In the genomic region with DNA sequence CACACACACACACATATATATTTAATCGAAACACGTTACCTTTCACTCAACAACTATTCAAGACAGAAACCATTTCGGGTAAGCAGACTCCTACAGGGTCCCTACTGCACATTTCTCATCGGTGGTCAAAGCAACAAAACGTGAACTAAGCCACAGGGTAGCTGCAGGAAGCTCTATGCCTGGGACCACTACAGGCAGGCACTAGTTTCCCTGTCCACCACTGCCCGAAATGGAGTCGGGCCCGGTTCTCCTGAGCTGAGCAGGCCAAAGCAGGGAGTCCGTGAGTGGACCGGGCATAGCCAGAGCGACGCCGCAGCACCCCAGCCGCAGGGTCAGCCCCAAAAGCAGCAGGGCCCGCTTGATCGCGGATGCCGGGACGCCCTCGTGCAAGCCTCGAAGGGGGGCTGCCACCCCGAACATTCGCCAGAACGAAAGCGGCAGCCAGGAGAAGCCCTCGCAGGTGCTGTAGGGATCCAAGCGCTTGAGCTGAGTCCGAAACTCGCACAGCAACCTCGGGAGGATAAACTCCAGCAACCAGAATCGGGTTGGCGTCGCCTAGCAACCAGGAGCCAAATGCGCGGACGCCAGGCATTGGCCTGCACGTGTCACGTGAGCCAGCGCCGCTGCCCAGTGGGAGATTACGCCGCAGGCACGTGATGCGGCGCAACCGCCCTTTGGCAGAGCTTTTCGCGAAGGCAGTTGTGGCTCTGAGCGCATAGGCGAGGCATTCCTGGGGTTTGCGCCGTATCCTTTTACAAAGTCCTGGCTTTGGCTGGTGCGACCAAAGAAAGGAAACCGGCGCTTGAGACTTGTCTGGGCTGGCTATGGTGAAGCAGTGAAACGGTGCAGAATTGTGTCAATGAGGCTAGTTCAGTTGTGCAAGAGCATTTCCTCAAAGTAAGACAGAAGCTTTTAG, we compare ENCODE assay signal across 1 cellular context.
TF ChIP-seq lines count a peak whose summit lies in the region.

No MANE protein-coding gene starts in this region.

TF ChIP-seq in K562, 482 proteins besides CTCF, POLR2A, EP300 and RAD21 (continued from another document and continues in another):
- peak; percentile 99 for TF ChIP-seq L3MBTL2 (IDR thresholded peaks at IDR 0.05)
- no peak for TF ChIP-seq KAT2B (IDR thresholded peaks at IDR 0.05; ENCODE audit: low read depth, low read length)
- TF ChIP-seq NRF1 (conservative IDR thresholded peaks at IDR 0.05 in 1 of 2, IDR thresholded peaks at IDR 0.05 in 1 of 2), result peak; percentile 41 to 60
- peak; percentile 80 for TF ChIP-seq FOS (IDR thresholded peaks at IDR 0.05; ENCODE audit: extremely low read depth, insufficient read length)
- no peak for TF ChIP-seq YBX1 (IDR thresholded peaks at IDR 0.05)
- no peak for TF ChIP-seq NFXL1 (CRISPR knock-in tag; IDR thresholded peaks at IDR 0.05)
- TF ChIP-seq RBM25 (IDR thresholded peaks at IDR 0.05; ENCODE audit: low read depth, low read length, severe bottlenecking), result peak; percentile 41
- TF ChIP-seq CBFA2T2 (conservative IDR thresholded peaks at IDR 0.05), result peak; percentile 84
- TF ChIP-seq, protein P1, sequence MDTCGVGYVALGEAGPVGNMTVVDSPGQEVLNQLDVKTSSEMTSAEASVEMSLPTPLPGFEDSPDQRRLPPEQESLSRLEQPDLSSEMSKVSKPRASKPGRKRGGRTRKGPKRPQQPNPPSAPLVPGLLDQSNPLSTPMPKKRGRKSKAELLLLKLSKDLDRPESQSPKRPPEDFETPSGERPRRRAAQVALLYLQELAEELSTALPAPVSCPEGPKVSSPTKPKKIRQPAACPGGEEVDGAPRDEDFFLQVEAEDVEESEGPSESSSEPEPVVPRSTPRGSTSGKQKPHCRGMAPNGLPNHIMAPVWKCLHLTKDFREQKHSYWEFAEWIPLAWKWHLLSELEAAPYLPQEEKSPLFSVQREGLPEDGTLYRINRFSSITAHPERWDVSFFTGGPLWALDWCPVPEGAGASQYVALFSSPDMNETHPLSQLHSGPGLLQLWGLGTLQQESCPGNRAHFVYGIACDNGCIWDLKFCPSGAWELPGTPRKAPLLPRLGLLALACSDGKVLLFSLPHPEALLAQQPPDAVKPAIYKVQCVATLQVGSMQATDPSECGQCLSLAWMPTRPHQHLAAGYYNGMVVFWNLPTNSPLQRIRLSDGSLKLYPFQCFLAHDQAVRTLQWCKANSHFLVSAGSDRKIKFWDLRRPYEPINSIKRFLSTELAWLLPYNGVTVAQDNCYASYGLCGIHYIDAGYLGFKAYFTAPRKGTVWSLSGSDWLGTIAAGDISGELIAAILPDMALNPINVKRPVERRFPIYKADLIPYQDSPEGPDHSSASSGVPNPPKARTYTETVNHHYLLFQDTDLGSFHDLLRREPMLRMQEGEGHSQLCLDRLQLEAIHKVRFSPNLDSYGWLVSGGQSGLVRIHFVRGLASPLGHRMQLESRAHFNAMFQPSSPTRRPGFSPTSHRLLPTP (IDR thresholded peaks at IDR 0.05; ENCODE audit: borderline replicate concordance, extremely low read depth, insufficient read length), result no peak
- TF ChIP-seq ZNF232 (CRISPR knock-in tag; IDR thresholded peaks at IDR 0.05), result peak; percentile 9; the same call in 1 of the 2 replicates
- no peak; the same call in 1 of the 2 replicates for TF ChIP-seq SIN3B (IDR thresholded peaks at IDR 0.05; ENCODE audit: low read depth)
- TF ChIP-seq, protein P2, sequence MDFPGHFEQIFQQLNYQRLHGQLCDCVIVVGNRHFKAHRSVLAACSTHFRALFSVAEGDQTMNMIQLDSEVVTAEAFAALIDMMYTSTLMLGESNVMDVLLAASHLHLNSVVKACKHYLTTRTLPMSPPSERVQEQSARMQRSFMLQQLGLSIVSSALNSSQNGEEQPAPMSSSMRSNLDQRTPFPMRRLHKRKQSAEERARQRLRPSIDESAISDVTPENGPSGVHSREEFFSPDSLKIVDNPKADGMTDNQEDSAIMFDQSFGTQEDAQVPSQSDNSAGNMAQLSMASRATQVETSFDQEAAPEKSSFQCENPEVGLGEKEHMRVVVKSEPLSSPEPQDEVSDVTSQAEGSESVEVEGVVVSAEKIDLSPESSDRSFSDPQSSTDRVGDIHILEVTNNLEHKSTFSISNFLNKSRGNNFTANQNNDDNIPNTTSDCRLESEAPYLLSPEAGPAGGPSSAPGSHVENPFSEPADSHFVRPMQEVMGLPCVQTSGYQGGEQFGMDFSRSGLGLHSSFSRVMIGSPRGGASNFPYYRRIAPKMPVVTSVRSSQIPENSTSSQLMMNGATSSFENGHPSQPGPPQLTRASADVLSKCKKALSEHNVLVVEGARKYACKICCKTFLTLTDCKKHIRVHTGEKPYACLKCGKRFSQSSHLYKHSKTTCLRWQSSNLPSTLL (IDR thresholded peaks at IDR 0.05), result no peak
- TF ChIP-seq BRCA1 (IDR thresholded peaks at IDR 0.05), result no peak
- TF ChIP-seq BRCA1 (CRISPR knock-in tag; IDR thresholded peaks at IDR 0.05), result no peak
- TF ChIP-seq, protein P3, sequence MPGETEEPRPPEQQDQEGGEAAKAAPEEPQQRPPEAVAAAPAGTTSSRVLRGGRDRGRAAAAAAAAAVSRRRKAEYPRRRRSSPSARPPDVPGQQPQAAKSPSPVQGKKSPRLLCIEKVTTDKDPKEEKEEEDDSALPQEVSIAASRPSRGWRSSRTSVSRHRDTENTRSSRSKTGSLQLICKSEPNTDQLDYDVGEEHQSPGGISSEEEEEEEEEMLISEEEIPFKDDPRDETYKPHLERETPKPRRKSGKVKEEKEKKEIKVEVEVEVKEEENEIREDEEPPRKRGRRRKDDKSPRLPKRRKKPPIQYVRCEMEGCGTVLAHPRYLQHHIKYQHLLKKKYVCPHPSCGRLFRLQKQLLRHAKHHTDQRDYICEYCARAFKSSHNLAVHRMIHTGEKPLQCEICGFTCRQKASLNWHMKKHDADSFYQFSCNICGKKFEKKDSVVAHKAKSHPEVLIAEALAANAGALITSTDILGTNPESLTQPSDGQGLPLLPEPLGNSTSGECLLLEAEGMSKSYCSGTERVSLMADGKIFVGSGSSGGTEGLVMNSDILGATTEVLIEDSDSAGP (CRISPR knock-in tag; IDR thresholded peaks at IDR 0.05), result no peak
- TF ChIP-seq, protein P4, sequence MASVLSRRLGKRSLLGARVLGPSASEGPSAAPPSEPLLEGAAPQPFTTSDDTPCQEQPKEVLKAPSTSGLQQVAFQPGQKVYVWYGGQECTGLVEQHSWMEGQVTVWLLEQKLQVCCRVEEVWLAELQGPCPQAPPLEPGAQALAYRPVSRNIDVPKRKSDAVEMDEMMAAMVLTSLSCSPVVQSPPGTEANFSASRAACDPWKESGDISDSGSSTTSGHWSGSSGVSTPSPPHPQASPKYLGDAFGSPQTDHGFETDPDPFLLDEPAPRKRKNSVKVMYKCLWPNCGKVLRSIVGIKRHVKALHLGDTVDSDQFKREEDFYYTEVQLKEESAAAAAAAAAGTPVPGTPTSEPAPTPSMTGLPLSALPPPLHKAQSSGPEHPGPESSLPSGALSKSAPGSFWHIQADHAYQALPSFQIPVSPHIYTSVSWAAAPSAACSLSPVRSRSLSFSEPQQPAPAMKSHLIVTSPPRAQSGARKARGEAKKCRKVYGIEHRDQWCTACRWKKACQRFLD (CRISPR knock-in tag; IDR thresholded peaks at IDR 0.05), result peak; percentile 54; the same call in 1 of the 2 replicates
- no peak for TF ChIP-seq ZNF324 (CRISPR knock-in tag; IDR thresholded peaks at IDR 0.05)
- TF ChIP-seq MBD2 (IDR thresholded peaks at IDR 0.05; ENCODE audit: borderline replicate concordance, low read depth), result peak; percentile 42; the same call in 1 of the 2 replicates
- TF ChIP-seq POLR2H (tag; IDR thresholded peaks at IDR 0.05; ENCODE audit: low read depth), result no peak
- peak; percentile 96 for TF ChIP-seq TOE1 (IDR thresholded peaks at IDR 0.05; ENCODE audit: borderline replicate concordance)
- TF ChIP-seq TOE1 (CRISPR knock-in tag; IDR thresholded peaks at IDR 0.05; ENCODE audit: borderline replicate concordance, low read depth), result no peak
- TF ChIP-seq ZNF444 (CRISPR knock-in tag; IDR thresholded peaks at IDR 0.05), result no peak
- no peak for TF ChIP-seq PPARD (CRISPR knock-in tag; IDR thresholded peaks at IDR 0.05)
- TF ChIP-seq, protein P5, sequence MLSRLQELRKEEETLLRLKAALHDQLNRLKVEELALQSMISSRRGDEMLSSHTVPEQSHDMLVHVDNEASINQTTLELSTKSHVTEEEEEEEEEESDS (CRISPR knock-in tag; IDR thresholded peaks at IDR 0.05), result no peak
- TF ChIP-seq, protein P6, sequence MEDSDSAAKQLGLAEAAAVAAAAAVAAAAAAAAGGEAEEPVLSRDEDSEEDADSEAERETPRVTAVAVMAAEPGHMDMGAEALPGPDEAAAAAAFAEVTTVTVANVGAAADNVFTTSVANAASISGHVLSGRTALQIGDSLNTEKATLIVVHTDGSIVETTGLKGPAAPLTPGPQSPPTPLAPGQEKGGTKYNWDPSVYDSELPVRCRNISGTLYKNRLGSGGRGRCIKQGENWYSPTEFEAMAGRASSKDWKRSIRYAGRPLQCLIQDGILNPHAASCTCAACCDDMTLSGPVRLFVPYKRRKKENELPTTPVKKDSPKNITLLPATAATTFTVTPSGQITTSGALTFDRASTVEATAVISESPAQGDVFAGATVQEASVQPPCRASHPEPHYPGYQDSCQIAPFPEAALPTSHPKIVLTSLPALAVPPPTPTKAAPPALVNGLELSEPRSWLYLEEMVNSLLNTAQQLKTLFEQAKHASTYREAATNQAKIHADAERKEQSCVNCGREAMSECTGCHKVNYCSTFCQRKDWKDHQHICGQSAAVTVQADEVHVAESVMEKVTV (CRISPR knock-in tag; IDR thresholded peaks at IDR 0.05), result no peak
- no peak for TF ChIP-seq KLF6 (CRISPR knock-in tag; IDR thresholded peaks at IDR 0.05; ENCODE audit: borderline replicate concordance)
- no peak for TF ChIP-seq ZNF239 (CRISPR knock-in tag; IDR thresholded peaks at IDR 0.05)
- TF ChIP-seq NR2C1 (IDR thresholded peaks at IDR 0.05), result no peak
- no peak for TF ChIP-seq NR2C1 (tag; IDR thresholded peaks at IDR 0.05)
- TF ChIP-seq CREM (IDR thresholded peaks at IDR 0.05; ENCODE audit: low read depth), result peak; percentile 34
- TF ChIP-seq POLR2G (IDR thresholded peaks at IDR 0.05; ENCODE audit: low read depth, low read length), result peak; percentile 43; the same call in 1 of the 2 replicates
- TF ChIP-seq ZNF696 (CRISPR knock-in tag; conservative IDR thresholded peaks at IDR 0.05), result no peak
- no peak for TF ChIP-seq ELF4 (CRISPR knock-in tag; IDR thresholded peaks at IDR 0.05)
- no peak for TF ChIP-seq COPS2 (conservative IDR thresholded peaks at IDR 0.05)
- no peak for TF ChIP-seq CHCHD3 (CRISPR knock-in tag; IDR thresholded peaks at IDR 0.05)
- TF ChIP-seq ZNF561 (CRISPR knock-in tag; conservative IDR thresholded peaks at IDR 0.05), result no peak
- no peak for TF ChIP-seq GABPB1 (CRISPR knock-in tag; IDR thresholded peaks at IDR 0.05)
- TF ChIP-seq MAZ (CRISPR knock-in tag; conservative IDR thresholded peaks at IDR 0.05 in 1 of 2, IDR thresholded peaks at IDR 0.05 in 1 of 2), result no peak
- TF ChIP-seq FOXA3 (CRISPR knock-in tag; conservative IDR thresholded peaks at IDR 0.05 in 1 of 2, IDR thresholded peaks at IDR 0.05 in 1 of 2), result peak in 1 of 2 experiments; percentile 77; a peak in 2 of 4 replicates
- no peak for TF ChIP-seq SRSF9 (IDR thresholded peaks at IDR 0.05; ENCODE audit: borderline replicate concordance, low read depth, low read length)
- no peak for TF ChIP-seq SRSF7 (optimal IDR thresholded peaks at IDR 0.05; ENCODE audit: low read depth, low read length)
- no peak for TF ChIP-seq SMARCE1 (IDR thresholded peaks at IDR 0.05)
- TF ChIP-seq, protein P7, sequence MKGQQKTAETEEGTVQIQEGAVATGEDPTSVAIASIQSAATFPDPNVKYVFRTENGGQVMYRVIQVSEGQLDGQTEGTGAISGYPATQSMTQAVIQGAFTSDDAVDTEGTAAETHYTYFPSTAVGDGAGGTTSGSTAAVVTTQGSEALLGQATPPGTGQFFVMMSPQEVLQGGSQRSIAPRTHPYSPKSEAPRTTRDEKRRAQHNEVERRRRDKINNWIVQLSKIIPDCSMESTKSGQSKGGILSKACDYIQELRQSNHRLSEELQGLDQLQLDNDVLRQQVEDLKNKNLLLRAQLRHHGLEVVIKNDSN (CRISPR knock-in tag; IDR thresholded peaks at IDR 0.05), result peak; percentile 99
- peak; percentile 50; the same call in 1 of the 2 replicates for TF ChIP-seq PHF8 (IDR thresholded peaks at IDR 0.05; ENCODE audit: borderline replicate concordance, low read length)
- peak in 1 of 2 experiments; percentile 75; a peak in 1 of 4 replicates for TF ChIP-seq TEAD1 (CRISPR knock-in tag; IDR thresholded peaks at IDR 0.05)
- no peak for TF ChIP-seq CREB1 (IDR thresholded peaks at IDR 0.05)
- 0 out of 2 replicates have a peak, but pooled peaks have one; percentile 22 for TF ChIP-seq CREB1 (CRISPR knock-in tag; IDR thresholded peaks at IDR 0.05)
- 0 out of 2 replicates have a peak, but pooled peaks have one; percentile 26 for TF ChIP-seq ELF2 (CRISPR knock-in tag; IDR thresholded peaks at IDR 0.05)
- TF ChIP-seq, protein P8, sequence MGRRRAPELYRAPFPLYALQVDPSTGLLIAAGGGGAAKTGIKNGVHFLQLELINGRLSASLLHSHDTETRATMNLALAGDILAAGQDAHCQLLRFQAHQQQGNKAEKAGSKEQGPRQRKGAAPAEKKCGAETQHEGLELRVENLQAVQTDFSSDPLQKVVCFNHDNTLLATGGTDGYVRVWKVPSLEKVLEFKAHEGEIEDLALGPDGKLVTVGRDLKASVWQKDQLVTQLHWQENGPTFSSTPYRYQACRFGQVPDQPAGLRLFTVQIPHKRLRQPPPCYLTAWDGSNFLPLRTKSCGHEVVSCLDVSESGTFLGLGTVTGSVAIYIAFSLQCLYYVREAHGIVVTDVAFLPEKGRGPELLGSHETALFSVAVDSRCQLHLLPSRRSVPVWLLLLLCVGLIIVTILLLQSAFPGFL (CRISPR knock-in tag; IDR thresholded peaks at IDR 0.05), result no peak
- TF ChIP-seq CEBPB (tag; IDR thresholded peaks at IDR 0.05), result peak; percentile 79
- TF ChIP-seq FOXJ2 (tag; IDR thresholded peaks at IDR 0.05), result peak; percentile 47; the same call in 1 of the 2 replicates
- TF ChIP-seq MEF2A (IDR thresholded peaks at IDR 0.05; ENCODE audit: control insufficient read depth, low read depth, low read length), result no peak
- TF ChIP-seq BACH1 (tag; IDR thresholded peaks at IDR 0.05), result no peak
- TF ChIP-seq LCOR (CRISPR knock-in tag; IDR thresholded peaks at IDR 0.05), result 0 out of 2 replicates have a peak, but pooled peaks have one; percentile 18
- peak; percentile 96 for TF ChIP-seq RFX1 (IDR thresholded peaks at IDR 0.05)
- TF ChIP-seq IFI16 (CRISPR knock-in tag; IDR thresholded peaks at IDR 0.05), result no peak
- no peak for TF ChIP-seq SMARCA4 (IDR thresholded peaks at IDR 0.05)
- TF ChIP-seq, protein P9, sequence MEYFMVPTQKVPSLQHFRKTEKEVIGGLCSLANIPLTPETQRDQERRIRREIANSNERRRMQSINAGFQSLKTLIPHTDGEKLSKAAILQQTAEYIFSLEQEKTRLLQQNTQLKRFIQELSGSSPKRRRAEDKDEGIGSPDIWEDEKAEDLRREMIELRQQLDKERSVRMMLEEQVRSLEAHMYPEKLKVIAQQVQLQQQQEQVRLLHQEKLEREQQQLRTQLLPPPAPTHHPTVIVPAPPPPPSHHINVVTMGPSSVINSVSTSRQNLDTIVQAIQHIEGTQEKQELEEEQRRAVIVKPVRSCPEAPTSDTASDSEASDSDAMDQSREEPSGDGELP (CRISPR knock-in tag; IDR thresholded peaks at IDR 0.05; ENCODE audit: borderline replicate concordance), result peak; percentile 55; the same call in 1 of the 2 replicates
- no peak for TF ChIP-seq ATF1 (CRISPR knock-in tag; IDR thresholded peaks at IDR 0.05)
- TF ChIP-seq ATF1 (tag; IDR thresholded peaks at IDR 0.05), result peak; percentile 24; the same call in 1 of the 2 replicates
